In the genomic region with DNA sequence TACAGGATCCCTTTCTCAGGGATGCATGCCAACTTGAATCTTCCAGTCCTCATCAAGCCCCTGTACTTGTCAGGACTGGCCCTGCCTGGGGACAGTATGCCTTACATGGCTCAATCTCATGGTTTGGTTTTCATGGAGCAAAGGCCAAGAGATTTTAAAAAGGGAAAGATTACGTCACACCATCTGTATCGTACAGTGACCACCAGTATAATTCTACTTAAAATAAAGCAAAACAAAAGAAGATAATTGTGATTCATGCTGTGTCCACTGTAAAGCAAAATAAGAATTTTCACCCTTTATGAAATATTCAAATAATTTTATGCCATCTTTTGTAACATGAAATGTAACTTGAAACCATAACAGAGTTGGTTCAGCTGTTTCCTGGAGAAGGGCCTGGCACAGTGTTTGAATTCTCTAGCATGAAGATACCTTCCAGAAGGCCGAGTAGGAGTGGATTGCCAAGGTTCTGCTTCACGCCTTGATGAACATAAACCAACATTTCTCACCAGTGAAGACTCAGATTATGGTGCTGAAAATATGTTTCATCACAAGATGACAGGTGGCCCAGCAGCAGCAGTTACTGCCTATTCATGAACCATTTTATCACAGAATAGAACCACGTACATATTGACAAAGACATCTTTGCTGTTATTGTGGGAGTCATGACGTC, we compare ENCODE assay signal across 21 cellular contexts.
DNase-seq lines count a peak whose midpoint lies in the region; ATAC-seq, FAIRE-seq and TF ChIP-seq lines count a peak whose summit lies in the region.
"Had no signal": no experiment of that assay in that cellular context is flagged by ENCODE, and none has a peak within 500 bp of the region (broad histone marks: within the 10 kb centered on the region; RNA-seq: fewer than 3 reads in every experiment).

No MANE protein-coding gene starts in this region.

- H3K9me3 ChIP-seq in psoas muscle (no peaks in the 10 kb centered on the region), pancreas (no peaks in the 10 kb centered on the region)
- H3K9me3 ChIP-seq in CD8-positive, alpha-beta memory T cell (ENCODE audit: low read length): no peaks in the 10 kb centered on the region

- WGBS in psoas muscle, 3 donors: 19 to 39% (median 19%) methylated on average over 6 of the region's 6 CpGs
- WGBS in pancreas, 2 donors: 65 to 66% methylated on average over 6 of the region's 6 CpGs

- ATAC-seq in psoas muscle (peak; percentile 41 to 82 (median 75)), pancreas (no peak)
- ATAC-seq: left colon; naive thymus-derived CD4-positive, alpha-beta T cell; stimulated activated memory B cell treated with anti-CD40 and anti-IgM and Interleukin-4, amounts not matched to agents 10 μg/mL and 1 μg/mL and 100 μg/mL, for 72 hours had no signal

- no peak for TF ChIP-seq CTCF in epithelial cell of esophagus (IDR thresholded peaks at IDR 0.05; ENCODE audit: insufficient read depth, low read depth, low read length, missing control alignments)
- no peak for TF ChIP-seq CTCF in psoas muscle (IDR thresholded peaks at IDR 0.05)
- TF ChIP-seq CTCF in pancreas (IDR thresholded peaks at IDR 0.05): no peak

- FAIRE-seq in pancreas (lab: Jason Lieb, UNC): no peak
- FAIRE-seq: H1, TTC549 had no signal

- H3K4me3 ChIP-seq in epithelial cell of esophagus (ENCODE audit: low read length): no peak overlapping the region
- H3K4me3 ChIP-seq in psoas muscle: no peak overlapping the region
- no peak overlapping the region for H3K4me3 ChIP-seq in pancreas
- H3K4me3 ChIP-seq in CD8-positive, alpha-beta memory T cell (ENCODE audit: low read length): no peak overlapping the region
- H3K4me3 ChIP-seq: cardiac muscle cell had no signal

- no peak overlapping the region for H3K27ac Mint-ChIP-seq in CD8-positive, alpha-beta memory T cell
- H3K27ac Mint-ChIP-seq: activated CD4-positive, alpha-beta memory T cell treated with anti-CD3 and anti-CD28 coated beads, Interleukin-2, amount 10 ng/mL, durations not matched to agents 7 days and 5 days; CD4-positive, alpha-beta memory T cell; IgD-negative memory B cell; naive thymus-derived CD4-positive, alpha-beta T cell; stimulated activated memory B cell treated with anti-CD40 and anti-IgM and Interleukin-4, amounts not matched to agents 10 μg/mL and 1 μg/mL and 100 μg/mL, for 72 hours had no signal

- POLR2A ChIA-PET in CD8-positive, alpha-beta memory T cell (lab: Charles Lee): no interaction called here

- H3K9me3 Mint-ChIP-seq in CD8-positive, alpha-beta memory T cell: peaks cover 0 to 13% (median 3%) of the 10 kb centered on the region in 5 donors
- H3K9me3 Mint-ChIP-seq: activated CD4-positive, alpha-beta memory T cell treated with anti-CD3 and anti-CD28 coated beads, Interleukin-2, amount 10 ng/mL, durations not matched to agents 7 days and 5 days; IgD-negative memory B cell; stimulated activated memory B cell treated with anti-CD40 and anti-IgM and Interleukin-4, amounts not matched to agents 10 μg/mL and 1 μg/mL and 100 μg/mL, for 72 hours had no signal

- H3K4me1 ChIP-seq in psoas muscle (no peaks in the 10 kb centered on the region), pancreas (no peaks in the 10 kb centered on the region)
- H3K4me1 ChIP-seq in CD8-positive, alpha-beta memory T cell (ENCODE audit: insufficient read depth, low read length): no peaks in the 10 kb centered on the region

- DNase-seq in DMS 273 (lab: John Stamatoyannopoulos, UW; ENCODE audit: unreplicated experiment): peak; percentile 54
- DNase-seq in DMS 273 treated with DMSO at 0.1 percent for 48 hours (lab: John Stamatoyannopoulos, UW): no peak
- peak; percentile 57 for DNase-seq in NCI-H69 (lab: John Stamatoyannopoulos, UW)
- DNase-seq in epithelial cell of esophagus (ENCODE audit: low read depth): peak; percentile 1
- no peak for DNase-seq in psoas muscle
- DNase-seq in pancreas: no peak
- no peak for DNase-seq in CD8-positive, alpha-beta memory T cell
- no peak for DNase-seq in NCI-H526 treated with DMSO at 0.1 percent for 48 hours (lab: John Stamatoyannopoulos, UW)
- DNase-seq: activated CD4-positive, alpha-beta memory T cell treated with anti-CD3 and anti-CD28 coated beads, Interleukin-2, amount 10 ng/mL, durations not matched to agents 7 days and 5 days; activated effector memory CD4-positive, alpha-beta T cell treated with Interleukin-2 at 50 U/mL for 16 hours; CD4-positive, alpha-beta memory T cell; head of caudate nucleus; left colon; naive thymus-derived CD4-positive, alpha-beta T cell; stimulated activated CD4-positive, alpha-beta T cell treated with anti-CD3 and anti-CD28 coated beads, Interleukin-4, amount 100 ng/mL, for 24 hours had no signal

- peak overlapping the region; percentile 11 for H3K27ac ChIP-seq in psoas muscle
- H3K27ac ChIP-seq in pancreas: no peak overlapping the region
- H3K27ac ChIP-seq in CD8-positive, alpha-beta memory T cell (ENCODE audit: low read depth, low read length): no peak overlapping the region
- H3K27ac ChIP-seq: 22Rv1, cardiac muscle cell had no signal

- CTCF ChIA-PET in CD8-positive, alpha-beta memory T cell (lab: Charles Lee): no interaction called here

- no peaks in the 10 kb centered on the region for H3K36me3 Mint-ChIP-seq in CD8-positive, alpha-beta memory T cell
- H3K36me3 Mint-ChIP-seq: CD4-positive, alpha-beta memory T cell; IgD-negative memory B cell; naive thymus-derived CD4-positive, alpha-beta T cell; stimulated activated memory B cell treated with anti-CD40 and anti-IgM and Interleukin-4, amounts not matched to agents 10 μg/mL and 1 μg/mL and 100 μg/mL, for 72 hours had no signal

- no peaks in the 10 kb centered on the region for H3K27me3 Mint-ChIP-seq in CD8-positive, alpha-beta memory T cell
- H3K27me3 Mint-ChIP-seq: activated CD4-positive, alpha-beta memory T cell treated with anti-CD3 and anti-CD28 coated beads, Interleukin-2, amount 10 ng/mL, durations not matched to agents 7 days and 5 days; CD4-positive, alpha-beta memory T cell; IgD-negative memory B cell; naive thymus-derived CD4-positive, alpha-beta T cell; stimulated activated memory B cell treated with anti-CD40 and anti-IgM and Interleukin-4, amounts not matched to agents 10 μg/mL and 1 μg/mL and 100 μg/mL, for 72 hours had no signal

- H3K4me3 Mint-ChIP-seq in CD8-positive, alpha-beta memory T cell: no peak overlapping the region
- H3K4me3 Mint-ChIP-seq: activated CD4-positive, alpha-beta memory T cell treated with anti-CD3 and anti-CD28 coated beads, Interleukin-2, amount 10 ng/mL, durations not matched to agents 7 days and 5 days; CD4-positive, alpha-beta memory T cell; IgD-negative memory B cell; naive thymus-derived CD4-positive, alpha-beta T cell; stimulated activated memory B cell treated with anti-CD40 and anti-IgM and Interleukin-4, amounts not matched to agents 10 μg/mL and 1 μg/mL and 100 μg/mL, for 72 hours had no signal

- H3K36me3 ChIP-seq in psoas muscle (ENCODE audit: insufficient read depth in 1 of 2, low read depth in 1 of 2) (no peaks in the 10 kb centered on the region), pancreas (no peaks in the 10 kb centered on the region)
- H3K36me3 ChIP-seq in CD8-positive, alpha-beta memory T cell (ENCODE audit: insufficient read depth, low read length): no peaks in the 10 kb centered on the region
- H3K36me3 ChIP-seq: cardiac muscle cell had no signal

- intact Hi-C loops in psoas muscle (cut with DNase I): no loop called here
- intact Hi-C loops in pancreas (cut with DNase I): no loop called here

- H3K4me1 Mint-ChIP-seq in CD8-positive, alpha-beta memory T cell: no peaks in the 10 kb centered on the region
- H3K4me1 Mint-ChIP-seq: activated CD4-positive, alpha-beta memory T cell treated with anti-CD3 and anti-CD28 coated beads, Interleukin-2, amount 10 ng/mL, durations not matched to agents 7 days and 5 days; CD4-positive, alpha-beta memory T cell; naive thymus-derived CD4-positive, alpha-beta T cell; stimulated activated memory B cell treated with anti-CD40 and anti-IgM and Interleukin-4, amounts not matched to agents 10 μg/mL and 1 μg/mL and 100 μg/mL, for 72 hours had no signal

- H3K27me3 ChIP-seq in psoas muscle (ENCODE audit: insufficient read depth in 3 of 3, low read length in 2 of 3) (no peaks in the 10 kb centered on the region), pancreas (no peaks in the 10 kb centered on the region)
- H3K27me3 ChIP-seq in CD8-positive, alpha-beta memory T cell (ENCODE audit: insufficient read depth, low read length, poor library complexity, severe bottlenecking): no peaks in the 10 kb centered on the region
- H3K27me3 ChIP-seq: cardiac muscle cell had no signal

Comparison
In these comparisons a context has a peak if more than half of its experiments do, and no peak if none do; other contexts are left out.
1. DNase-seq: peak in DMS 273 (single experiment), NCI-H69 (single experiment) and epithelial cell of esophagus (single experiment); none in DMS 273 treated with DMSO at 0.1 percent for 48 hours (single experiment), psoas muscle (0 of 2), pancreas (0 of 6), CD8-positive, alpha-beta memory T cell (0 of 5) and NCI-H526 treated with DMSO at 0.1 percent for 48 hours (single experiment).
2. ATAC-seq: peak in psoas muscle (4 of 4); none in pancreas (0 of 4).